In genomic region chr22:26489447-26490036, GRCh38 we compare ENCODE assay signal across 17 cellular contexts. TPM values are rescaled to one million over a fixed set of nuclear protein-coding genes. Genes with fewer than 3 reads are reported as not detected.
DNase-seq lines count a peak whose midpoint lies in the region; ATAC-seq and TF ChIP-seq lines count a peak whose summit lies in the region.
"Had no signal": no experiment of that assay in that cellular context is flagged by ENCODE, and none has a peak within 500 bp of the region (broad histone marks: within the 10 kb centered on the region; RNA-seq: fewer than 3 reads in every experiment).

No MANE protein-coding gene starts in this region.

- peaks cover 5 to 78% (median 15%) of the 10 kb centered on the region in 3 donors for H3K36me3 Mint-ChIP-seq in CD8-positive, alpha-beta memory T cell
- H3K36me3 Mint-ChIP-seq in activated naive CD8-positive, alpha-beta T cell treated with anti-CD3 and anti-CD28 coated beads, Interleukin-2, amount 50 U/mL, for 24 hours (ENCODE audit: low read depth), result peaks cover 62% of the 10 kb centered on the region
- H3K36me3 Mint-ChIP-seq in naive thymus-derived CD8-positive, alpha-beta T cell, result peaks cover 0 to 85% (median 5%) of the 10 kb centered on the region in 3 donors
- peaks cover 26% of the 10 kb centered on the region for H3K36me3 Mint-ChIP-seq in osteocyte (ENCODE audit: unreplicated experiment)

- no peak for ATAC-seq in activated naive CD8-positive, alpha-beta T cell treated with anti-CD3 and anti-CD28 coated beads, Interleukin-2, amount 50 U/mL, for 24 hours
- ATAC-seq in naive thymus-derived CD8-positive, alpha-beta T cell, result no peak
- ATAC-seq: activated CD4-positive, CD25-positive, alpha-beta regulatory T cell treated with anti-CD3 and anti-CD28 coated beads, Interleukin-2, amount 50 U/mL, for 24 hours; right cardiac atrium had no signal

- POLR2A ChIA-PET in CD8-positive, alpha-beta memory T cell (lab: Charles Lee), result interaction anchor here (1.0 kb wide), 1 partner anchor 12 kb away, joined by 3 read pairs; no protein-coding TSS in a partner anchor
- POLR2A ChIA-PET in naive thymus-derived CD8-positive, alpha-beta T cell (lab: Charles Lee), result interaction anchor here (0.7 kb wide), 1 partner anchor 15 kb away, joined by 4 read pairs; no protein-coding TSS in a partner anchor

- no peak for TF ChIP-seq CTCF in osteocyte (IDR thresholded peaks at IDR 0.05)

- H3K9me3 Mint-ChIP-seq in CD8-positive, alpha-beta memory T cell, result no peaks in the 10 kb centered on the region
- H3K9me3 Mint-ChIP-seq in activated naive CD8-positive, alpha-beta T cell treated with anti-CD3 and anti-CD28 coated beads, Interleukin-2, amount 50 U/mL, for 24 hours, result no peaks in the 10 kb centered on the region
- H3K9me3 Mint-ChIP-seq in naive thymus-derived CD8-positive, alpha-beta T cell, result no peaks in the 10 kb centered on the region
- H3K9me3 Mint-ChIP-seq in osteocyte (ENCODE audit: unreplicated experiment), result no peaks in the 10 kb centered on the region
- H3K9me3 Mint-ChIP-seq: T-helper 2 cell treated with Interferon-gamma antibody and Interleukin-4, amounts not matched to agents 5 μg/mL and 100 μg/mL, for 36 hours had no signal

- DNase-seq in CD8-positive, alpha-beta memory T cell, result no peak
- DNase-seq in HuH-7 (ENCODE audit: low spot score) (peak; percentile 18), anterior cingulate cortex (lab: John Stamatoyannopoulos, UW) (no peak), osteocyte (ENCODE audit: extremely low spot score, unreplicated experiment) (no peak), GOT3 (lab: John Stamatoyannopoulos, UW) (no peak)
- no peak for DNase-seq in activated naive CD8-positive, alpha-beta T cell treated with anti-CD3 and anti-CD28 coated beads, Interleukin-2, amount 50 U/mL, for 24 hours
- DNase-seq in naive thymus-derived CD8-positive, alpha-beta T cell, result no peak
- DNase-seq: activated T-cell treated with anti-CD3 and anti-CD28 coated beads for 4 hours, amygdala, DMS53, MM.1S, NCI-H187, right cardiac atrium had no signal

- no peaks in the 10 kb centered on the region for H3K9me3 ChIP-seq in CD8-positive, alpha-beta memory T cell (ENCODE audit: low read length)
- H3K9me3 ChIP-seq: suprapubic skin had no signal

- H3K4me3 ChIP-seq in CD8-positive, alpha-beta memory T cell (ENCODE audit: low read length), result no peak overlapping the region
- H3K4me3 ChIP-seq: coronary artery, suprapubic skin had no signal

- peak overlapping the region in 5 of 8 donors; percentile 27 to 73 (median 66) for H3K27ac Mint-ChIP-seq in CD8-positive, alpha-beta memory T cell
- peak overlapping the region; percentile 61 for H3K27ac Mint-ChIP-seq in activated naive CD8-positive, alpha-beta T cell treated with anti-CD3 and anti-CD28 coated beads, Interleukin-2, amount 50 U/mL, for 24 hours
- peak overlapping the region in 7 of 10 donors; percentile 15 to 69 (median 43) for H3K27ac Mint-ChIP-seq in naive thymus-derived CD8-positive, alpha-beta T cell
- H3K27ac Mint-ChIP-seq in osteocyte (ENCODE audit: unreplicated experiment), result no peak overlapping the region
- H3K27ac Mint-ChIP-seq: T-helper 2 cell treated with Interferon-gamma antibody and Interleukin-4, amounts not matched to agents 5 μg/mL and 100 μg/mL, for 36 hours had no signal

- H3K4me1 ChIP-seq in CD8-positive, alpha-beta memory T cell (ENCODE audit: insufficient read depth, low read length), result peaks cover 6% of the 10 kb centered on the region

- H3K27me3 ChIP-seq in CD8-positive, alpha-beta memory T cell (ENCODE audit: insufficient read depth, low read length, poor library complexity, severe bottlenecking), result no peaks in the 10 kb centered on the region
- H3K27me3 ChIP-seq: suprapubic skin had no signal

- H3K27ac ChIP-seq in CD8-positive, alpha-beta memory T cell (ENCODE audit: low read depth, low read length), result no peak overlapping the region
- H3K27ac ChIP-seq: coronary artery, suprapubic skin had no signal

- CTCF ChIA-PET in CD8-positive, alpha-beta memory T cell (lab: Charles Lee), result no interaction called here

- no peaks in the 10 kb centered on the region for H3K27me3 Mint-ChIP-seq in CD8-positive, alpha-beta memory T cell
- no peaks in the 10 kb centered on the region for H3K27me3 Mint-ChIP-seq in activated naive CD8-positive, alpha-beta T cell treated with anti-CD3 and anti-CD28 coated beads, Interleukin-2, amount 50 U/mL, for 24 hours
- H3K27me3 Mint-ChIP-seq in naive thymus-derived CD8-positive, alpha-beta T cell, result no peaks in the 10 kb centered on the region
- no peaks in the 10 kb centered on the region for H3K27me3 Mint-ChIP-seq in osteocyte (ENCODE audit: unreplicated experiment)

- no peak overlapping the region for H3K4me3 Mint-ChIP-seq in CD8-positive, alpha-beta memory T cell
- H3K4me3 Mint-ChIP-seq in activated naive CD8-positive, alpha-beta T cell treated with anti-CD3 and anti-CD28 coated beads, Interleukin-2, amount 50 U/mL, for 24 hours, result no peak overlapping the region
- no peak overlapping the region for H3K4me3 Mint-ChIP-seq in naive thymus-derived CD8-positive, alpha-beta T cell
- H3K4me3 Mint-ChIP-seq in osteocyte (ENCODE audit: unreplicated experiment), result no peak overlapping the region
- H3K4me3 Mint-ChIP-seq: T-helper 2 cell treated with Interferon-gamma antibody and Interleukin-4, amounts not matched to agents 5 μg/mL and 100 μg/mL, for 36 hours had no signal

- peaks cover 54% of the 10 kb centered on the region for H3K36me3 ChIP-seq in CD8-positive, alpha-beta memory T cell (ENCODE audit: insufficient read depth, low read length)

- H3K4me1 Mint-ChIP-seq in CD8-positive, alpha-beta memory T cell, result peaks cover 15 to 22% (median 20%) of the 10 kb centered on the region in 3 donors
- peaks cover 24% of the 10 kb centered on the region for H3K4me1 Mint-ChIP-seq in activated naive CD8-positive, alpha-beta T cell treated with anti-CD3 and anti-CD28 coated beads, Interleukin-2, amount 50 U/mL, for 24 hours
- peaks cover 7 to 20% (median 18%) of the 10 kb centered on the region in 4 donors for H3K4me1 Mint-ChIP-seq in naive thymus-derived CD8-positive, alpha-beta T cell
- peaks cover 11% of the 10 kb centered on the region for H3K4me1 Mint-ChIP-seq in osteocyte (ENCODE audit: unreplicated experiment)

RNA-seq across cellular contexts. Expression of gene SRRD, which starts 5.9 kb away (rescaled TPM):
- 10 to 100 TPM; 32.8 to 33.3 TPM for total RNA-seq in CD8-positive, alpha-beta memory T cell
- polyA plus RNA-seq in CD8-positive, alpha-beta memory T cell, result 28.5 TPM
- total RNA-seq in naive thymus-derived CD8-positive, alpha-beta T cell, result 10 to 100 TPM; 21.4 to 24.6 TPM
- polyA plus RNA-seq in naive thymus-derived CD8-positive, alpha-beta T cell, result 10 to 100 TPM; 17.1 to 27.0 (median 17.9) TPM
- total RNA-seq in osteocyte, result 20.4 and 21.6 TPM in 2 replicates

RNA-seq across cellular contexts. Expression of gene HPS4, which starts 6.0 kb away (rescaled TPM):
- 10 to 100 TPM; 36.7 to 36.8 TPM for total RNA-seq in CD8-positive, alpha-beta memory T cell
- polyA plus RNA-seq in CD8-positive, alpha-beta memory T cell, result 18.9 TPM
- total RNA-seq in naive thymus-derived CD8-positive, alpha-beta T cell, result 10 to 100 TPM; 63.9 to 64.3 TPM
- 10 to 100 TPM; 10.5 to 18.4 (median 16.2) TPM for polyA plus RNA-seq in naive thymus-derived CD8-positive, alpha-beta T cell
- 35.8 and 37.1 TPM in 2 replicates for total RNA-seq in osteocyte

RNA-seq across cellular contexts. Expression of gene TFIP11, which starts 22.7 kb away (rescaled TPM):
- total RNA-seq in CD8-positive, alpha-beta memory T cell, result 10 to 100 TPM; 53.9 to 58.8 TPM
- polyA plus RNA-seq in CD8-positive, alpha-beta memory T cell, result 41.5 TPM
- total RNA-seq in naive thymus-derived CD8-positive, alpha-beta T cell, result 10 to 100 TPM; 56.2 to 67.8 TPM
- 10 to 100 TPM; 15.3 to 33.9 (median 22.3) TPM for polyA plus RNA-seq in naive thymus-derived CD8-positive, alpha-beta T cell
- total RNA-seq in osteocyte, result 32.1 and 39.0 TPM in 2 replicates
